ENCODE assay signal across 22 cellular contexts in genomic region chr20:19241440-19241839, GRCh38. TPM values are rescaled to one million over a fixed set of nuclear protein-coding genes. Genes with fewer than 3 reads are reported as not detected.
A peak's percentile ranks its signal among the peaks of the same experiment; 100 is the strongest.
DNase-seq lines count a peak whose midpoint lies in the region; ATAC-seq and TF ChIP-seq lines count a peak whose summit lies in the region.
"Had no signal": no experiment of that assay in that cellular context is flagged by ENCODE, and none has a peak within 500 bp of the region (broad histone marks: within the 10 kb centered on the region; RNA-seq: fewer than 3 reads in every experiment).

No MANE protein-coding gene starts in this region.

- H3K4me1 Mint-ChIP-seq in Calu3 (ENCODE audit: low read depth, unreplicated experiment): no peaks in the 10 kb centered on the region

- peaks cover 14% of the 10 kb centered on the region for H3K27me3 Mint-ChIP-seq in Calu3 (ENCODE audit: unreplicated experiment)

- H2AFZ ChIP-seq in neuronal stem cell (ENCODE audit: low read length): peak overlapping the region; percentile 3
- H2AFZ ChIP-seq: GM23248 had no signal

- H3K18ac ChIP-seq in neuronal stem cell (ENCODE audit: low read length): no peak overlapping the region

- no peaks in the 10 kb centered on the region for H3K79me1 ChIP-seq in neuronal stem cell (ENCODE audit: low read depth, low read length)

- H3K23ac ChIP-seq in neuronal stem cell (ENCODE audit: low read depth, low read length, poor library complexity): no peak overlapping the region

- no peak overlapping the region for H3K27ac Mint-ChIP-seq in Calu3 (ENCODE audit: unreplicated experiment)
- H3K27ac Mint-ChIP-seq: CD4-positive, alpha-beta T cell had no signal

- DNase-seq in cardiac muscle cell (ENCODE audit: low read depth in 1 of 2, low spot score in 1 of 2): peak; percentile 19 to 29
- no peak for DNase-seq in cardiac septum (ENCODE audit: low spot score)
- DNase-seq in erythroblast (lab: John Stamatoyannopoulos, UW): peak; percentile 65 to 87
- DNase-seq in neuronal stem cell (ENCODE audit: low spot score): no peak
- DNase-seq in GM10266 (ENCODE audit: extremely low spot score): no peak
- DNase-seq in NCI-H82 treated with DMSO at 0.1 percent for 48 hours (lab: John Stamatoyannopoulos, UW; ENCODE audit: unreplicated experiment): no peak
- no peak for DNase-seq in Calu3
- DNase-seq: AML-193; Caco-2; CD4-positive, alpha-beta T cell; DMS153; DMS79; GF-D8; GM23248; HCEC 1CT; IMR-90 had no signal

- no peak for ATAC-seq in SK-N-SH treated with all-trans-retinoic acid at 6 μM for 48 hours
- ATAC-seq: A549, GM12878 had no signal

- H3K4me1 ChIP-seq in cardiac muscle cell (ENCODE audit: low read depth) (peaks cover 9% of the 10 kb centered on the region), neuronal stem cell (ENCODE audit: control insufficient read depth in 2 of 2, insufficient read depth in 1 of 2, low read depth in 1 of 2, low read length in 2 of 2) (peaks cover 0 to 4% of the 10 kb centered on the region in 2 donors)
- H3K4me1 ChIP-seq: A549, Caco-2 had no signal

- no peak overlapping the region for H3K9ac ChIP-seq in neuronal stem cell (ENCODE audit: low read depth, low read length, poor library complexity)
- H3K9ac ChIP-seq: GM23248 had no signal

- TF ChIP-seq CTCF in cardiac muscle cell (IDR thresholded peaks at IDR 0.05; ENCODE audit: low read depth, low read length) (no peak), GM10266 (IDR thresholded peaks at IDR 0.05; ENCODE audit: control insufficient read depth, insufficient read depth, low read depth, missing control alignments) (no peak), Calu3 (IDR thresholded peaks at IDR 0.05; ENCODE audit: unreplicated experiment) (no peak)

- no peak overlapping the region for H3K4me2 ChIP-seq in neuronal stem cell (ENCODE audit: insufficient read depth, low read length, poor library complexity, severe bottlenecking)
- H3K4me2 ChIP-seq: A549 had no signal

- no peaks in the 10 kb centered on the region for H3K36me3 ChIP-seq in cardiac muscle cell
- no peaks in the 10 kb centered on the region for H3K36me3 ChIP-seq in neuronal stem cell (replicated peaks in 1 of 2; ENCODE audit: control insufficient read depth in 2 of 2, insufficient read depth in 2 of 2, low read length in 2 of 2)

- H4K8ac ChIP-seq in neuronal stem cell (ENCODE audit: low read depth, low read length): no peak overlapping the region

- H3K36me3 Mint-ChIP-seq in Calu3 (ENCODE audit: insufficient read depth, unreplicated experiment): no peaks in the 10 kb centered on the region

- WGBS in neuronal stem cell (ENCODE audit: extremely low coverage in 2 of 2, insufficient read length in 2 of 2, insufficient replicate concordance in 1 of 2), 2 donors: no CpG with 5 or more reads among the region's 13 CpGs

- no peaks in the 10 kb centered on the region for H3K9me3 ChIP-seq in cardiac muscle cell (ENCODE audit: low read depth)
- no peaks in the 10 kb centered on the region for H3K9me3 ChIP-seq in neuronal stem cell (replicated peaks in 1 of 2; ENCODE audit: control insufficient read depth in 2 of 2, insufficient read depth in 1 of 2, low read depth in 1 of 2, low read length in 2 of 2)
- H3K9me3 ChIP-seq: A549, Caco-2 had no signal

- H3K27me3 ChIP-seq in cardiac muscle cell (no peaks in the 10 kb centered on the region), neuronal stem cell (ENCODE audit: control insufficient read depth in 3 of 3, insufficient read depth in 3 of 3, low read depth in 1 of 3, low read length in 3 of 3) (no peaks in the 10 kb centered on the region)

- H3K9me3 Mint-ChIP-seq in Calu3 (ENCODE audit: low read depth, unreplicated experiment): no peaks in the 10 kb centered on the region
- H3K9me3 Mint-ChIP-seq: CD4-positive, alpha-beta T cell had no signal

- CTCF ChIA-PET in Calu3 (lab: Charles Lee): no interaction called here

- no peak overlapping the region for H2BK12ac ChIP-seq in neuronal stem cell (ENCODE audit: low read length)

- BruUV-seq in Calu3 (replicated peaks; lab: Mats Ljungman, UMichigan): no TSS peak

- intact Hi-C loops in cardiac septum (cut with DNase I) (no loop called here), Calu3 (cut with micrococcal nuclease; ENCODE audit: unreplicated experiment) (no loop called here)

- H3K4me3 ChIP-seq in cardiac muscle cell (no peak overlapping the region), neuronal stem cell (ENCODE audit: low read length in 2 of 2) (no peak overlapping the region)
- H3K4me3 ChIP-seq: A549, GM12878, GM23248 had no signal

- TF ChIP-seq POLR2A in erythroblast (IDR thresholded peaks at IDR 0.05; ENCODE audit: low read length): no peak

- H2AK5ac ChIP-seq in neuronal stem cell (ENCODE audit: low read depth, low read length): no peak overlapping the region

- no peak overlapping the region for H3K27ac ChIP-seq in cardiac muscle cell
- no peak overlapping the region for H3K27ac ChIP-seq in neuronal stem cell (replicated peaks; ENCODE audit: low read length)
- H3K27ac ChIP-seq: 22Rv1, A549, C4-2B, GM23248, HL-60 had no signal

- H2BK120ac ChIP-seq in neuronal stem cell (ENCODE audit: low read depth, low read length): no peak overlapping the region

- H3K4ac ChIP-seq in neuronal stem cell (ENCODE audit: low read length): no peak overlapping the region

- no peak overlapping the region for H4K91ac ChIP-seq in neuronal stem cell (ENCODE audit: low read depth, low read length, poor library complexity)

- H2BK5ac ChIP-seq in neuronal stem cell (ENCODE audit: low read length): no peak overlapping the region

- H3K14ac ChIP-seq in neuronal stem cell (ENCODE audit: low read length): no peak overlapping the region

- no peak overlapping the region for H3K4me3 Mint-ChIP-seq in Calu3 (ENCODE audit: low read depth, unreplicated experiment)
- H3K4me3 Mint-ChIP-seq: CD4-positive, alpha-beta T cell had no signal

- no peak overlapping the region for H2BK15ac ChIP-seq in neuronal stem cell (ENCODE audit: low read length)

TF ChIP-seq in SK-N-SH treated with all-trans-retinoic acid at 6 μM for 48 hours, 23 proteins besides CTCF, POLR2A, EP300 and RAD21:
- TF ChIP-seq BACH2 (CRISPR knock-in tag; IDR thresholded peaks at IDR 0.05; ENCODE audit: borderline replicate concordance): no peak
- TF ChIP-seq PPARA (CRISPR knock-in tag; IDR thresholded peaks at IDR 0.05; ENCODE audit: borderline replicate concordance): no peak
- no peak for TF ChIP-seq TCF4 (CRISPR knock-in tag; IDR thresholded peaks at IDR 0.05; ENCODE audit: borderline replicate concordance)
- no peak for TF ChIP-seq ESRRG (CRISPR knock-in tag; IDR thresholded peaks at IDR 0.05)
- no peak for TF ChIP-seq PATZ1 (CRISPR knock-in tag; IDR thresholded peaks at IDR 0.05; ENCODE audit: borderline replicate concordance)
- no peak for TF ChIP-seq CSRNP3 (CRISPR knock-in tag; IDR thresholded peaks at IDR 0.05)
- no peak for TF ChIP-seq CREB5 (CRISPR knock-in tag; IDR thresholded peaks at IDR 0.05; ENCODE audit: low read depth)
- TF ChIP-seq ZNF70 (CRISPR knock-in tag; IDR thresholded peaks at IDR 0.05): no peak
- TF ChIP-seq TOX (CRISPR knock-in tag; IDR thresholded peaks at IDR 0.05; ENCODE audit: borderline replicate concordance): no peak

RNA-seq across cellular contexts. Expression of gene SLC24A3, which starts 29.0 kb away (rescaled TPM):
- total RNA-seq in cardiac muscle cell (1.7 and 1.8 TPM in 2 replicates), cardiac septum (0.86 TPM), Calu3 (2022) (not detected in 2 replicates)
- 1.4 and 1.6 TPM in 2 replicates for polyA plus RNA-seq in cardiac muscle cell
- 0.28 TPM for polyA plus RNA-seq in neuronal stem cell (2013, experiment 1 of 2)
- 0.28 TPM for polyA plus RNA-seq in neuronal stem cell (2013, experiment 2 of 2)
- total RNA-seq: CD4-positive, alpha-beta T cell; GM12878; GM23248; IMR-90 had no signal
- polyA plus RNA-seq: GM23248, IMR-90 had no signal

Comparison
In these comparisons a context has a peak if more than half of its experiments do, and no peak if none do; other contexts are left out.
1. DNase-seq: peak in cardiac muscle cell (2 of 2) and erythroblast (2 of 2); none in cardiac septum (single experiment), neuronal stem cell (single experiment), GM10266 (single experiment), NCI-H82 treated with DMSO at 0.1 percent for 48 hours (single experiment) and Calu3 (single experiment).